ENCODE assay signal across 17 cellular contexts in genomic region chr2:60028819-60029218, GRCh38.
"Had no signal": no experiment of that assay in that cellular context is flagged by ENCODE, and none has a peak within 500 bp of the region (broad histone marks: within the 10 kb centered on the region; RNA-seq: fewer than 3 reads in every experiment).

No MANE protein-coding gene starts in this region.

- H3K4me3 Mint-ChIP-seq: activated T-helper 1 cell treated with anti-CD3 and anti-CD28 coated beads, Interleukin-12 subunit alpha, Interleukin-12 subunit beta, Interleukin-2, Interleukin-4 antibody, amounts not matched to agents 30 ng/mL and 10 ng/mL and 1 ng/mL, durations not matched to agents 14 hours and 24 hours and 36 hours had no signal

- H3K27me3 ChIP-seq: adrenal gland, hepatocyte, left lung, stomach, testis had no signal

- H3K4me1 ChIP-seq: adrenal gland, left lung, stomach, testis had no signal

- H3K36me3 ChIP-seq: adrenal gland, left lung, stomach had no signal

- H3K27ac Mint-ChIP-seq: activated naive CD4-positive, alpha-beta T cell treated with anti-CD3 and anti-CD28 coated beads, Interleukin-2, amount 50 U/mL, for 72 hours; activated T-helper 1 cell treated with anti-CD3 and anti-CD28 coated beads, Interleukin-12 subunit alpha, Interleukin-12 subunit beta, Interleukin-2, Interleukin-4 antibody, amounts not matched to agents 30 ng/mL and 10 ng/mL and 1 ng/mL, durations not matched to agents 14 hours and 24 hours and 36 hours had no signal

- ATAC-seq: activated naive CD4-positive, alpha-beta T cell treated with anti-CD3 and anti-CD28 coated beads, Interleukin-2, amount 50 U/mL, for 72 hours; left lung had no signal

- H3K27ac ChIP-seq: adrenal gland, epithelial cell of prostate, hepatocyte, left lung, stomach, testis had no signal

- H3K9me3 ChIP-seq: testis had no signal

- H3K4me3 ChIP-seq: adrenal gland, hepatocyte, left lung, stomach, testis had no signal

- DNase-seq: activated CD4-positive, alpha-beta T cell treated with anti-CD3 and anti-CD28 coated beads, Interleukin-2, amount 50 U/mL, for 4 hours; activated gamma-delta T cell treated with Interleukin-2 at 50 U/mL for 16 hours; activated T-cell treated with anti-CD3 and anti-CD28 coated beads for 4 hours; adrenal gland; dermis blood vessel endothelial cell; foreskin fibroblast; kidney; left lung; occipital lobe; posterior cingulate gyrus; stimulated activated CD4-positive, alpha-beta T cell treated with anti-CD3 and anti-CD28 coated beads, Interleukin-2, amount 100 ng/mL, for 48 hours; stomach; testis had no signal
